29 cellular contexts compared by ENCODE assay signal in genomic region chr14:33996450-33996849, GRCh38. TPM values are rescaled to one million over a fixed set of nuclear protein-coding genes. Genes with fewer than 3 reads are reported as not detected.
DNase-seq lines count a peak whose midpoint lies in the region; FAIRE-seq and TF ChIP-seq lines count a peak whose summit lies in the region.
"Had no signal": no experiment of that assay in that cellular context is flagged by ENCODE, and none has a peak within 500 bp of the region (broad histone marks: within the 10 kb centered on the region; RNA-seq: fewer than 3 reads in every experiment).

No MANE protein-coding gene starts in this region.

- no peak overlapping the region for H3K27ac Mint-ChIP-seq in osteocyte (ENCODE audit: unreplicated experiment)
- H3K27ac Mint-ChIP-seq: activated T-cell treated with anti-CD3 and anti-CD28 coated beads, Interleukin-2, amount 50 U/mL, for 72 hours; effector memory CD8-positive, alpha-beta T cell; natural killer cell; T-helper 1 cell treated with Interleukin-12 subunit alpha and Interleukin-12 subunit beta and Interleukin-4 antibody, amounts not matched to agents 30 μg/mL and 1 μg/mL, for 36 hours had no signal

- no peak overlapping the region for H3K4ac ChIP-seq in H1 (replicated peaks; ENCODE audit: insufficient read length, low read depth, low read length)

- no peak overlapping the region for H3K14ac ChIP-seq in H1 (ENCODE audit: insufficient read length)

- no peak overlapping the region for H2AFZ ChIP-seq in H1 (ENCODE audit: low read length)

- H3K79me2 ChIP-seq in H1 (ENCODE audit: control insufficient read depth in 1 of 2, insufficient read depth in 2 of 2, low read length in 2 of 2): no peaks in the 10 kb centered on the region

- no peak overlapping the region for H3K4me2 ChIP-seq in H1 (ENCODE audit: insufficient read depth in 1 of 2, low read depth in 2 of 2, low read length in 2 of 2)
- H3K4me2 ChIP-seq: BLaER1 had no signal

- peaks cover 16% of the 10 kb centered on the region for H3K27me3 Mint-ChIP-seq in osteocyte (ENCODE audit: unreplicated experiment)
- H3K27me3 Mint-ChIP-seq: effector memory CD8-positive, alpha-beta T cell had no signal

- no peaks in the 10 kb centered on the region for H4K20me1 ChIP-seq in H1 (replicated peaks in 1 of 2; ENCODE audit: control insufficient read depth in 1 of 2, insufficient read depth in 2 of 2, low read length in 2 of 2)
- H4K20me1 ChIP-seq: BLaER1 had no signal

- peak; percentile 42 for FAIRE-seq in HTR-8/SVneo (lab: Jason Lieb, UNC)
- no peak for FAIRE-seq in H1 (lab: Jason Lieb, UNC)
- no peak for FAIRE-seq in GM12891 (lab: Jason Lieb, UNC)
- FAIRE-seq: TTC549 had no signal

- H3K56ac ChIP-seq in H1 (replicated peaks; ENCODE audit: insufficient read length, low read depth, low read length): peak overlapping the region; percentile 79

- CTCF ChIA-PET in H1 (lab: Charles Lee; ENCODE audit: partially characterized antibody): no interaction called here

- no peak overlapping the region for H2BK5ac ChIP-seq in H1 (ENCODE audit: low read depth, low read length)

- H3K79me1 ChIP-seq in H1 (ENCODE audit: low read depth, low read length): no peaks in the 10 kb centered on the region

- H3K36me3 ChIP-seq in H1 (ENCODE audit: control insufficient read depth in 2 of 4, insufficient read depth in 4 of 4, low read length in 3 of 4): no peaks in the 10 kb centered on the region
- H3K36me3 ChIP-seq: BLaER1, transverse colon had no signal

- H3K4me3 ChIP-seq in H1 (ENCODE audit: extremely low read depth in 1 of 4, insufficient read depth in 2 of 4, low read depth in 3 of 4, low read length in 4 of 4): no peak overlapping the region
- H3K4me3 ChIP-seq: BLaER1, mucosa of descending colon, PC-9, SK-N-MC, transverse colon had no signal

- POLR2A ChIA-PET in H1 (lab: Charles Lee; ENCODE audit: partially characterized antibody): no interaction called here

- DNase-seq in HTR-8/SVneo (ENCODE audit: insufficient read length, low spot score) (no peak), NCI-H1105 treated with DMSO at 0.1 percent for 48 hours (lab: John Stamatoyannopoulos, UW) (peak; percentile 38), NCI-H510A (lab: John Stamatoyannopoulos, UW) (peak; percentile 30), H1 (ENCODE audit: low read depth in 1 of 2, low spot score in 2 of 2) (no peak), osteocyte (ENCODE audit: extremely low spot score, unreplicated experiment) (no peak), NCI-H1694 (lab: John Stamatoyannopoulos, UW) (no peak), GM12891 (ENCODE audit: insufficient read length, low spot score) (no peak)
- DNase-seq: activated CD4-positive, alpha-beta T cell treated with anti-CD3 and anti-CD28 coated beads, Interleukin-2, amount 50 U/mL, for 4 hours; activated naive CD4-positive, alpha-beta T cell treated with Interleukin-2 at 50 U/mL for 16 hours; activated T-cell treated with anti-CD3 and anti-CD28 coated beads, Interleukin-2, amount 50 U/mL, for 72 hours; central memory CD4-positive, alpha-beta T cell; cortex of kidney; effector memory CD8-positive, alpha-beta T cell; GOT3; hypothalamus; KBM-7; left cardiac atrium; mucosa of descending colon; natural killer cell; NCI-H1436; NCI-H226; occipital lobe; PC-9; stimulated activated CD4-positive, alpha-beta T cell treated with anti-CD3 and anti-CD28 coated beads, Interleukin-4, amount 100 ng/mL, for 24 hours; transverse colon had no signal

- peak overlapping the region; percentile 94; the same call in 1 of the 2 replicates for H2AK5ac ChIP-seq in H1 (ENCODE audit: low read depth, low read length)

- H3K23ac ChIP-seq in H1 (ENCODE audit: insufficient read length): no peak overlapping the region

- H3K27ac ChIP-seq in H1 (ENCODE audit: low read depth, low read length): no peak overlapping the region
- H3K27ac ChIP-seq: BLaER1, SK-N-MC, transverse colon had no signal

- H3K18ac ChIP-seq in H1 (ENCODE audit: extremely low read depth, low read length): no peak overlapping the region

- H2BK12ac ChIP-seq in H1 (ENCODE audit: low read depth, low read length): no peak overlapping the region

- TF ChIP-seq POLR2A in H1 (IDR thresholded peaks at IDR 0.05; ENCODE audit: control extremely low read depth in 1 of 2, low read depth in 2 of 2, low read length in 2 of 2) (no peak), GM12891 (IDR thresholded peaks at IDR 0.05; ENCODE audit: low read depth, low read length) (no peak)

- H3K36me3 Mint-ChIP-seq in osteocyte (ENCODE audit: unreplicated experiment): no peaks in the 10 kb centered on the region
- H3K36me3 Mint-ChIP-seq: natural killer cell had no signal

- TF ChIP-seq EP300 in H1 (IDR thresholded peaks at IDR 0.05; ENCODE audit: borderline replicate concordance in 1 of 2, low read depth in 2 of 2, low read length in 2 of 2): no peak

- no peak overlapping the region for H3K9ac ChIP-seq in H1 (replicated peaks in 1 of 4; ENCODE audit: extremely low read depth in 1 of 4, low read depth in 3 of 4, low read length in 3 of 4)
- H3K9ac ChIP-seq: BLaER1 had no signal

- peak overlapping the region; percentile 35; the same call in 1 of the 2 replicates for H4K8ac ChIP-seq in H1 (ENCODE audit: extremely low read depth, insufficient read depth, low read length)

- H3K4me1 ChIP-seq in H1 (replicated peaks in 1 of 4; ENCODE audit: control insufficient read depth in 3 of 4, insufficient read depth in 4 of 4, low read length in 3 of 4): no peaks in the 10 kb centered on the region
- H3K4me1 ChIP-seq: BLaER1 had no signal

- TF ChIP-seq RAD21 in H1 (IDR thresholded peaks at IDR 0.05 in 1 of 2, conservative IDR thresholded peaks at IDR 0.05 in 1 of 2; ENCODE audit: low read depth in 2 of 2, low read length in 2 of 2): no peak

- H3K4me3 Mint-ChIP-seq in osteocyte (ENCODE audit: unreplicated experiment): no peak overlapping the region
- H3K4me3 Mint-ChIP-seq: activated T-cell treated with anti-CD3 and anti-CD28 coated beads, Interleukin-2, amount 50 U/mL, for 72 hours; effector memory CD8-positive, alpha-beta T cell; natural killer cell; T-helper 1 cell treated with Interleukin-12 subunit alpha and Interleukin-12 subunit beta and Interleukin-4 antibody, amounts not matched to agents 30 μg/mL and 1 μg/mL, for 36 hours had no signal

- H2BK120ac ChIP-seq in H1 (replicated peaks; ENCODE audit: low read depth, low read length): no peak overlapping the region

- 91% methylated on average over 8 of the region's 8 CpGs; no CpG with 5 or more reads in 1 of the 2 experiments for WGBS in H1 (ENCODE audit: extremely low coverage in 1 of 2, insufficient coverage in 1 of 2, insufficient read length in 1 of 2, insufficient replicate concordance in 2 of 2, low coverage in 1 of 2, low lambda C conversion rate in 2 of 2, missing lambda C conversion rate in 1 of 2), 2 experiments

- H3K27me3 ChIP-seq in H1 (replicated peaks in 1 of 4; ENCODE audit: control insufficient read depth in 3 of 4, extremely low read depth in 1 of 4, insufficient read depth in 3 of 4, low read length in 3 of 4): no peaks in the 10 kb centered on the region
- H3K27me3 ChIP-seq: BLaER1, transverse colon had no signal

- no peak overlapping the region for H4K5ac ChIP-seq in H1 (ENCODE audit: insufficient read length, low read depth, low read length)

- 0 out of 2 replicates have a peak overlapping the region, but pooled peaks have one; percentile 14 for H2BK15ac ChIP-seq in H1 (ENCODE audit: low read length)

- H3K23me2 ChIP-seq in H1 (ENCODE audit: low read depth, low read length): peaks cover 4% of the 10 kb centered on the region; the same call in 1 of the 2 replicates

- H2BK20ac ChIP-seq in H1 (ENCODE audit: low read length): no peak overlapping the region

- H3K9me3 Mint-ChIP-seq in osteocyte (ENCODE audit: unreplicated experiment): no peaks in the 10 kb centered on the region

- TF ChIP-seq CTCF in H1 (IDR thresholded peaks at IDR 0.05; ENCODE audit: control extremely low read depth in 1 of 3, insufficient read depth in 1 of 3, low read depth in 1 of 3, low read length in 3 of 3): no peak
- no peak for TF ChIP-seq CTCF in osteocyte (IDR thresholded peaks at IDR 0.05)

- H3K4me1 Mint-ChIP-seq in osteocyte (ENCODE audit: unreplicated experiment): no peaks in the 10 kb centered on the region
- H3K4me1 Mint-ChIP-seq: natural killer cell had no signal

- no peaks in the 10 kb centered on the region for H3K9me3 ChIP-seq in H1 (ENCODE audit: insufficient read depth in 2 of 2, low read depth in 1 of 2, low read length in 1 of 2)
- H3K9me3 ChIP-seq: BLaER1, mucosa of descending colon, transverse colon had no signal

- H4K91ac ChIP-seq in H1 (replicated peaks; ENCODE audit: insufficient read length, low read length): peak overlapping the region; percentile 59

TF ChIP-seq in H1, 55 proteins besides CTCF, POLR2A, EP300 and RAD21 (continues in another document):
- TF ChIP-seq CBX5 (IDR thresholded peaks at IDR 0.05; ENCODE audit: low read depth, low read length): no peak
- no peak for TF ChIP-seq SIX5 (IDR thresholded peaks at IDR 0.05; ENCODE audit: low read depth, low read length)
- no peak for TF ChIP-seq KDM5A (IDR thresholded peaks at IDR 0.05; ENCODE audit: low read length)
- no peak for TF ChIP-seq POU5F1 (IDR thresholded peaks at IDR 0.05; ENCODE audit: low read depth, low read length)

TF ChIP-seq in GM12891, 5 proteins besides CTCF, POLR2A, EP300 and RAD21:
- TF ChIP-seq SPI1 (IDR thresholded peaks at IDR 0.05; ENCODE audit: low read depth, low read length) (no peak), POLR2AphosphoS5 (IDR thresholded peaks at IDR 0.05; ENCODE audit: low read depth, low read length) (no peak)

RNA-seq across cellular contexts. Expression of gene EGLN3, which starts 45.6 kb away (rescaled TPM):
- total RNA-seq in H1 (2021; fragmentation: NEBNext Ultra II Directional; extraction: Animal tissue kit (Norgen Biotek cat#: 25700)): 24.4 and 27.3 TPM in 2 replicates
- 8.8 and 10.6 TPM in 2 replicates for polyA plus RNA-seq in H1 (2011; rRNA removed)
- 13.0 TPM for polyA plus RNA-seq in H1 (2011; cell fraction: cytosol; rRNA removed)
- 11.4 TPM for polyA plus RNA-seq in H1 (2011; cell fraction: nucleus; rRNA removed)
- 20.1 to 25.6 TPM (median 23.9 TPM) in 4 replicates for polyA plus RNA-seq in H1 (2012, experiment 1 of 2)
- 19.0 TPM for polyA plus RNA-seq in H1 (2012, experiment 2 of 2)
- polyA plus RNA-seq in H1 (2013, experiment 1 of 2): 12.5 TPM
- 14.1 TPM for polyA plus RNA-seq in H1 (2013, experiment 2 of 2)
- polyA minus RNA-seq in H1 (2011; rRNA and poly(A)+ RNA removed): 28.2 and 29.5 TPM in 2 replicates
- 16.9 TPM for polyA minus RNA-seq in H1 (2011; cell fraction: cytosol; rRNA and poly(A)+ RNA removed)
- 37.3 TPM for polyA minus RNA-seq in H1 (2011; cell fraction: nucleus; rRNA and poly(A)+ RNA removed)
- 0.37 and 0.38 TPM in 2 replicates for total RNA-seq in osteocyte
- polyA plus RNA-seq in GM12891 (2012; ENCODE audit: low read depth, missing spikeins): 5.0 TPM

Comparison
In these comparisons a context has a peak if more than half of its experiments do, and no peak if none do; other contexts are left out.
1. DNase-seq: peak in NCI-H1105 treated with DMSO at 0.1 percent for 48 hours (single experiment) and NCI-H510A (single experiment); none in HTR-8/SVneo (single experiment), H1 (0 of 2), osteocyte (single experiment), NCI-H1694 (single experiment) and GM12891 (single experiment).
2. RNA of gene EGLN3, which starts 45.6 kb away (total RNA-seq): 24.4 to 27.3 TPM in H1; 0.37 to 0.38 TPM in osteocyte; every median in the first group is over 10 times any median in the second.